In genomic region chr1:198157847-198158765, GRCh38 we compare ENCODE assay signal across 8 cellular contexts. TPM values are rescaled to one million over a fixed set of nuclear protein-coding genes. Genes with fewer than 3 reads are reported as not detected.
DNase-seq lines count a peak whose midpoint lies in the region; ATAC-seq, FAIRE-seq and TF ChIP-seq lines count a peak whose summit lies in the region.

No MANE protein-coding gene starts in this region.

- BruUV-seq in K562 (replicated peaks; lab: Mats Ljungman, UMichigan): no TSS peak

- H3K9me1 ChIP-seq in K562 (ENCODE audit: control insufficient read depth, insufficient read depth, low read length): no peaks in the 10 kb centered on the region

- TF ChIP-seq RAD21 in K562 (CRISPR knock-in tag; conservative IDR thresholded peaks at IDR 0.05 in 1 of 2, IDR thresholded peaks at IDR 0.05 in 1 of 2): 0 out of 4 replicates have a peak, but pooled peaks of 1 of the 2 experiments have one; percentile 13

- no peaks in the 10 kb centered on the region for H3K36me3 ChIP-seq in heart right ventricle
- H3K36me3 ChIP-seq in K562 (ENCODE audit: control insufficient read depth, insufficient read depth, low read length): no peaks in the 10 kb centered on the region

- H3K27me3 ChIP-seq in heart right ventricle: no peaks in the 10 kb centered on the region
- H3K27me3 ChIP-seq in K562 (ENCODE audit: control insufficient read depth in 2 of 2, insufficient read depth in 2 of 2, low read length in 2 of 2): no peaks in the 10 kb centered on the region
- no peaks in the 10 kb centered on the region for H3K27me3 ChIP-seq in layer of hippocampus (ENCODE audit: control insufficient read depth, insufficient read depth, low read length)

- peaks cover 62% of the 10 kb centered on the region for H3K79me2 ChIP-seq in K562 (ENCODE audit: control insufficient read depth, insufficient read depth, low read length)

- CTCF ChIA-PET in K562 (lab: Yijun Ruan, JAX; ENCODE audit: low intra/inter-chr PET ratio): no interaction called here

- in situ Hi-C loops in K562 (cut with MboI): no loop called here

- H2AFZ ChIP-seq in K562 (ENCODE audit: low read depth, low read length): peak overlapping the region; percentile 96

- 6 to 7% methylated on average over 17 of the region's 17 CpGs for WGBS in heart right ventricle, 2 donors
- WGBS in K562 (ENCODE audit: insufficient coverage, low coverage, missing lambda C conversion rate): 5% methylated on average over 17 of the region's 17 CpGs

- H3K4me3 ChIP-seq in heart right ventricle: peak overlapping the region; percentile 81 to 97 (median 92)
- H3K4me3 ChIP-seq in K562: peak overlapping the region; percentile 82

- TF ChIP-seq POLR2A in K562 (conservative IDR thresholded peaks at IDR 0.05): 0 out of 2 replicates have a peak, but pooled peaks have one; percentile 25

- intact Hi-C loops in heart right ventricle (cut with DNase I) (loop anchor here in 8 of 10 donors (5.0 to 10.0 kb wide), 9 partner anchors 44 to 137 kb away; no protein-coding TSS in a partner anchor), left ventricle myocardium superior (cut with micrococcal nuclease) (loop anchor here (10.0 kb wide), 1 partner anchor 127 kb away; no protein-coding TSS in a partner anchor), K562 (cut with micrococcal nuclease) (loop anchor here (2.0 to 5.0 kb wide), 5 partner anchors 117 to 309 kb away; no protein-coding TSS in a partner anchor)

- peak overlapping the region; percentile 94 to 100 (median 98) for H3K27ac ChIP-seq in heart right ventricle
- peak overlapping the region; percentile 85 for H3K27ac ChIP-seq in K562 (ENCODE audit: extremely low read depth, low read depth, low read length)
- peak overlapping the region; percentile 94 for H3K27ac ChIP-seq in layer of hippocampus (ENCODE audit: low read depth, low read length)

- H3K4me1 ChIP-seq in heart right ventricle (peaks cover 0 to 76% (median 62%) of the 10 kb centered on the region in 9 donors), K562 (replicated peaks in 1 of 2; ENCODE audit: control insufficient read depth in 2 of 2, insufficient read depth in 2 of 2, low read length in 2 of 2) (peaks cover 13 to 20% of the 10 kb centered on the region in 2 experiments)

- ATAC-seq in heart right ventricle (peak in 4 of 8 donors; percentile 13 to 29 (median 21)), left ventricle myocardium superior (no peak), K562 (peak; percentile 3; the same call in 1 of the 3 replicates), GM18511 (IDR thresholded peaks at IDR 0.05; ENCODE audit: unreplicated experiment) (no peak), HG02840 (IDR thresholded peaks at IDR 0.05; ENCODE audit: low FRiP score, unreplicated experiment) (no peak)

- POLR2A ChIA-PET in K562 (lab: Yijun Ruan, JAX): interaction anchor here (0.8 to 1.5 kb wide), 10 partner anchors 9 to 131 kb away, joined by 3 to 7 read pairs (median 4); no protein-coding TSS in a partner anchor

- H3K4me2 ChIP-seq in K562 (ENCODE audit: insufficient read depth, low read length): peak overlapping the region; percentile 96

- no peaks in the 10 kb centered on the region for H3K9me3 ChIP-seq in heart right ventricle
- no peaks in the 10 kb centered on the region for H3K9me3 ChIP-seq in K562 (replicated peaks; ENCODE audit: control insufficient read depth, insufficient read depth, low read depth, low read length)

- TF ChIP-seq EP300 in K562 (IDR thresholded peaks at IDR 0.05; ENCODE audit: low read length): no peak

- peak; percentile 19 for FAIRE-seq in K562 (lab: Jason Lieb, UNC)

- TF ChIP-seq CTCF in heart right ventricle (IDR thresholded peaks at IDR 0.05): no peak
- no peak for TF ChIP-seq CTCF in K562 (IDR thresholded peaks at IDR 0.05 in 2 of 3, conservative IDR thresholded peaks at IDR 0.05 in 1 of 3; ENCODE audit: insufficient read depth in 2 of 3, low read depth in 1 of 3, low read length in 3 of 3)

- peaks cover 4% of the 10 kb centered on the region; the same call in 1 of the 2 replicates for H4K20me1 ChIP-seq in K562 (replicated peaks; ENCODE audit: control insufficient read depth, insufficient read depth, low read length)

- DNase-seq in heart right ventricle (no peak), left ventricle myocardium superior (no peak), NCI-H345 (lab: John Stamatoyannopoulos, UW) (peak; percentile 44), K562 (ENCODE audit: extremely low read depth in 1 of 4, low spot score in 3 of 4) (peak in 2 of 4 experiments; percentile 36 to 62), superior temporal gyrus (ENCODE audit: extremely low spot score) (peak; percentile 51)

- H3K9ac ChIP-seq in K562 (ENCODE audit: insufficient read depth in 1 of 2, low read depth in 2 of 2, low read length in 2 of 2): peak overlapping the region; percentile 79 to 94

TF ChIP-seq in K562, 482 proteins besides CTCF, POLR2A, EP300 and RAD21 (continues in another document):
- TF ChIP-seq JUN (IDR thresholded peaks at IDR 0.05; ENCODE audit: borderline replicate concordance, low read depth, low read length) (no peak), JUN (CRISPR knock-in tag; IDR thresholded peaks at IDR 0.05; ENCODE audit: borderline replicate concordance) (no peak), TAF1 (IDR thresholded peaks at IDR 0.05; ENCODE audit: control insufficient read depth, extremely low read depth, insufficient read depth, low read length, severe bottlenecking) (no peak), PCBP1 (IDR thresholded peaks at IDR 0.05; ENCODE audit: low read depth, low read length, poor library complexity, severe bottlenecking) (no peak), ESRRA (IDR thresholded peaks at IDR 0.05; ENCODE audit: borderline replicate concordance, low read depth) (peak; percentile 42; the same call in 1 of the 2 replicates), TRIM25 (IDR thresholded peaks at IDR 0.05; ENCODE audit: borderline replicate concordance) (0 out of 2 replicates have a peak, but pooled peaks have one; percentile 42), CEBPB (tag; IDR thresholded peaks at IDR 0.05) (peak; percentile 97), ZNF668 (CRISPR knock-in tag; IDR thresholded peaks at IDR 0.05) (no peak), FOS (IDR thresholded peaks at IDR 0.05; ENCODE audit: extremely low read depth, insufficient read length) (no peak), MCM2 (IDR thresholded peaks at IDR 0.05; ENCODE audit: low read depth) (no peak), EP400 (IDR thresholded peaks at IDR 0.05) (no peak), CBFB (CRISPR knock-in tag; IDR thresholded peaks at IDR 0.05) (0 out of 2 replicates have a peak, but pooled peaks have one; percentile 65), TCF3 (CRISPR knock-in tag; IDR thresholded peaks at IDR 0.05) (no peak), MCM7 (IDR thresholded peaks at IDR 0.05) (no peak), XRCC4 (IDR thresholded peaks at IDR 0.05; ENCODE audit: extremely low read depth, insufficient read depth, insufficient read length) (no peak), RBM25 (IDR thresholded peaks at IDR 0.05; ENCODE audit: low read depth, low read length, severe bottlenecking) (peak; percentile 95), MIER1 (IDR thresholded peaks at IDR 0.05; ENCODE audit: low read depth) (peak; percentile 95), CC2D1A (IDR thresholded peaks at IDR 0.05) (0 out of 2 replicates have a peak, but pooled peaks have one; percentile 41)

RNA-seq across cellular contexts. Expression of gene NEK7, which starts 1.3 kb away (rescaled TPM):
- total RNA-seq in heart right ventricle (100 to 1,000 TPM; 149 to 279 (median 219) TPM), left ventricle myocardium superior (215 TPM), K562 (2014; rRNA removed) (25.5 and 30.9 TPM in 2 replicates), K562 (2014; rRNA removed; fragmentation: Illumina TruSeq; extraction: Trizol) (33.5 and 36.4 TPM in 2 replicates), K562 (2015; rRNA removed; fragmentation: Illumina TruSeq; extraction: Trizol) (23.7 and 27.7 TPM in 2 replicates), K562 (2021) (30.3 and 33.2 TPM in 2 replicates)
- polyA plus RNA-seq in heart right ventricle (10 to 100 TPM; 57.3 to 90.7 TPM), K562 (2011; rRNA removed) (37.1 and 37.3 TPM in 2 replicates), K562 (2014; fragmentation: Illumina TruSeq; extraction: Trizol) (22.0 and 23.5 TPM in 2 replicates), K562 (2014; fragmentation: Nextera tagmentation; extraction: Ambion mirVana) (1 to 10 TPM; 8.5 to 10.0 TPM), K562 (2014; rRNA removed) (16.0 and 20.4 TPM in 2 replicates)
- 10.7 and 36.6 TPM in 2 replicates for total RNA-seq in K562 (2011; cell fraction: chromatin; rRNA removed; ENCODE audit: low replicate concordance)
- 5.7 and 6.2 TPM in 2 replicates for total RNA-seq in K562 (2011; cell fraction: nucleolus; rRNA removed)
- total RNA-seq in K562 (2011; cell fraction: nucleoplasm; rRNA removed): 10.0 and 16.6 TPM in 2 replicates
- polyA plus RNA-seq in K562 (2011; cell fraction: cytosol; rRNA removed): 9.9 and 20.0 TPM in 2 replicates
- 20.6 and 37.5 TPM in 2 replicates for polyA plus RNA-seq in K562 (2011; cell fraction: nucleus; rRNA removed)
- 16.0 and 19.7 TPM in 2 replicates for polyA plus RNA-seq in K562 (2012)
- polyA minus RNA-seq in K562 (2011; rRNA and poly(A)+ RNA removed): 64.1 and 75.5 TPM in 2 replicates
- polyA minus RNA-seq in K562 (2011; cell fraction: cytosol; rRNA and poly(A)+ RNA removed): 21.6 and 23.2 TPM in 2 replicates
- polyA minus RNA-seq in K562 (2011; cell fraction: nucleus; rRNA and poly(A)+ RNA removed): 21.5 and 38.9 TPM in 2 replicates

Comparison
In these comparisons a context has a peak if more than half of its experiments do, and no peak if none do; other contexts are left out.
1. DNase-seq: peak in NCI-H345 (single experiment) and superior temporal gyrus (single experiment); none in heart right ventricle (0 of 2) and left ventricle myocardium superior (single experiment).
2. Peak in every context shown above with its lines, with median percentiles within 50 percentile points of each other: H3K27ac ChIP-seq.